Comparison of ENCODE assay signal across 19 cellular contexts in genomic region chr2:118242216-118242615, GRCh38.
DNase-seq lines count a peak whose midpoint lies in the region; ATAC-seq and TF ChIP-seq lines count a peak whose summit lies in the region.
"Had no signal": no experiment of that assay in that cellular context is flagged by ENCODE, and none has a peak within 500 bp of the region (broad histone marks: within the 10 kb centered on the region; RNA-seq: fewer than 3 reads in every experiment).

No MANE protein-coding gene starts in this region.

- no peaks in the 10 kb centered on the region for H3K36me3 ChIP-seq in mucosa of descending colon (ENCODE audit: low read depth)
- H3K36me3 ChIP-seq: vagina had no signal

- H3K9me3 Mint-ChIP-seq in activated T-helper 17 cell treated with anti-CD3 and anti-CD28 coated beads, Interleukin-2, amount 50 U/mL, for 72 hours: no peaks in the 10 kb centered on the region
- no peaks in the 10 kb centered on the region for H3K9me3 Mint-ChIP-seq in activated CD4-positive, alpha-beta T cell treated with anti-CD3 and anti-CD28 coated beads, Interleukin-2, amount 10 ng/mL, durations not matched to agents 7 days and 5 days
- H3K9me3 Mint-ChIP-seq: T-helper 1 cell treated with Interleukin-12 subunit alpha and Interleukin-12 subunit beta and Interleukin-4 antibody, amounts not matched to agents 30 μg/mL and 1 μg/mL, for 36 hours had no signal

- H3K27ac Mint-ChIP-seq in activated T-helper 17 cell treated with anti-CD3 and anti-CD28 coated beads, Interleukin-2, amount 50 U/mL, for 72 hours: no peak overlapping the region
- H3K27ac Mint-ChIP-seq in activated CD4-positive, alpha-beta T cell treated with anti-CD3 and anti-CD28 coated beads, Interleukin-2, amount 10 ng/mL, durations not matched to agents 7 days and 5 days: no peak overlapping the region
- H3K27ac Mint-ChIP-seq: activated naive CD4-positive, alpha-beta T cell treated with anti-CD3 and anti-CD28 coated beads, Interleukin-2, amount 50 U/mL, for 24 hours; B cell; IgD-negative memory B cell; nephron; T-helper 1 cell treated with Interleukin-12 subunit alpha and Interleukin-12 subunit beta and Interleukin-4 antibody, amounts not matched to agents 30 μg/mL and 1 μg/mL, for 36 hours had no signal

- no peaks in the 10 kb centered on the region for H3K4me1 ChIP-seq in mucosa of descending colon (ENCODE audit: low read depth)
- H3K4me1 ChIP-seq: vagina had no signal

- TF ChIP-seq CTCF in mucosa of descending colon (IDR thresholded peaks at IDR 0.05): no peak

- H3K36me3 Mint-ChIP-seq in activated T-helper 17 cell treated with anti-CD3 and anti-CD28 coated beads, Interleukin-2, amount 50 U/mL, for 72 hours (ENCODE audit: low read depth): no peaks in the 10 kb centered on the region
- H3K36me3 Mint-ChIP-seq in activated CD4-positive, alpha-beta T cell treated with anti-CD3 and anti-CD28 coated beads, Interleukin-2, amount 10 ng/mL, durations not matched to agents 7 days and 5 days (ENCODE audit: low read depth): no peaks in the 10 kb centered on the region
- H3K36me3 Mint-ChIP-seq: activated naive CD4-positive, alpha-beta T cell treated with anti-CD3 and anti-CD28 coated beads, Interleukin-2, amount 50 U/mL, for 24 hours had no signal

- DNase-seq in AG20443 (ENCODE audit: low spot score): peak; percentile 33
- DNase-seq in amygdala (lab: John Stamatoyannopoulos, UW): no peak
- no peak for DNase-seq in mucosa of descending colon
- DNase-seq in activated CD4-positive, alpha-beta T cell treated with anti-CD3 and anti-CD28 coated beads, Interleukin-2, amount 10 ng/mL, durations not matched to agents 7 days and 5 days: no peak
- DNase-seq: activated CD4-positive, alpha-beta T cell treated with anti-CD3 and anti-CD28 coated beads, Interleukin-2, amount 50 U/mL, for 48 hours; left cardiac atrium; NCI-H2029 treated with DMSO at 0.1 percent for 48 hours; small intestine had no signal

- POLR2A ChIA-PET in activated CD4-positive, alpha-beta T cell treated with anti-CD3 and anti-CD28 coated beads, Interleukin-2, amount 10 ng/mL, durations not matched to agents 7 days and 5 days (lab: Charles Lee): no interaction called here

- intact Hi-C loops in mucosa of descending colon (cut with DNase I, micrococcal nuclease): no loop called here

- no peaks in the 10 kb centered on the region for H3K9me3 ChIP-seq in mucosa of descending colon
- H3K9me3 ChIP-seq: vagina had no signal

- CTCF ChIA-PET in activated CD4-positive, alpha-beta T cell treated with anti-CD3 and anti-CD28 coated beads, Interleukin-2, amount 10 ng/mL, durations not matched to agents 7 days and 5 days (lab: Charles Lee): interaction anchor here (0.6 to 1.2 kb wide), 3 partner anchors 23 to 612 kb away, joined by 3 read pairs; no protein-coding TSS in a partner anchor

- ATAC-seq in GM18870 (IDR thresholded peaks at IDR 0.05; ENCODE audit: unreplicated experiment): peak; percentile 75
- peak; percentile 88 for ATAC-seq in HG03432 (IDR thresholded peaks at IDR 0.05; ENCODE audit: unreplicated experiment)
- ATAC-seq in activated T-helper 17 cell treated with anti-CD3 and anti-CD28 coated beads, Interleukin-2, amount 50 U/mL, for 72 hours (replicated peaks): peak; percentile 61
- ATAC-seq in activated CD4-positive, CD25-positive, alpha-beta regulatory T cell treated with anti-CD3 and anti-CD28 coated beads, Interleukin-2, amount 50 U/mL, for 24 hours: no peak
- no peak for ATAC-seq in mucosa of descending colon
- ATAC-seq: left cardiac atrium had no signal

- no peak overlapping the region for H3K4me3 ChIP-seq in mucosa of descending colon
- H3K4me3 ChIP-seq: coronary artery, vagina had no signal

- H3K4me1 Mint-ChIP-seq in activated T-helper 17 cell treated with anti-CD3 and anti-CD28 coated beads, Interleukin-2, amount 50 U/mL, for 72 hours: no peaks in the 10 kb centered on the region
- no peaks in the 10 kb centered on the region for H3K4me1 Mint-ChIP-seq in activated CD4-positive, alpha-beta T cell treated with anti-CD3 and anti-CD28 coated beads, Interleukin-2, amount 10 ng/mL, durations not matched to agents 7 days and 5 days
- H3K4me1 Mint-ChIP-seq: activated naive CD4-positive, alpha-beta T cell treated with anti-CD3 and anti-CD28 coated beads, Interleukin-2, amount 50 U/mL, for 24 hours; B cell; nephron had no signal

- H3K27me3 Mint-ChIP-seq in activated T-helper 17 cell treated with anti-CD3 and anti-CD28 coated beads, Interleukin-2, amount 50 U/mL, for 72 hours: peaks cover 42% of the 10 kb centered on the region
- peaks cover 13% of the 10 kb centered on the region for H3K27me3 Mint-ChIP-seq in activated CD4-positive, alpha-beta T cell treated with anti-CD3 and anti-CD28 coated beads, Interleukin-2, amount 10 ng/mL, durations not matched to agents 7 days and 5 days

- H3K4me3 Mint-ChIP-seq in activated T-helper 17 cell treated with anti-CD3 and anti-CD28 coated beads, Interleukin-2, amount 50 U/mL, for 72 hours: no peak overlapping the region
- no peak overlapping the region for H3K4me3 Mint-ChIP-seq in activated CD4-positive, alpha-beta T cell treated with anti-CD3 and anti-CD28 coated beads, Interleukin-2, amount 10 ng/mL, durations not matched to agents 7 days and 5 days
- H3K4me3 Mint-ChIP-seq: activated naive CD4-positive, alpha-beta T cell treated with anti-CD3 and anti-CD28 coated beads, Interleukin-2, amount 50 U/mL, for 24 hours; B cell; IgD-negative memory B cell; nephron; T-helper 1 cell treated with Interleukin-12 subunit alpha and Interleukin-12 subunit beta and Interleukin-4 antibody, amounts not matched to agents 30 μg/mL and 1 μg/mL, for 36 hours had no signal

Comparison
In these comparisons a context has a peak if more than half of its experiments do, and no peak if none do; other contexts are left out.
1. ATAC-seq: peak in GM18870 (single experiment), HG03432 (single experiment) and activated T-helper 17 cell treated with anti-CD3 and anti-CD28 coated beads, Interleukin-2, amount 50 U/mL, for 72 hours (single experiment); none in activated CD4-positive, CD25-positive, alpha-beta regulatory T cell treated with anti-CD3 and anti-CD28 coated beads, Interleukin-2, amount 50 U/mL, for 24 hours (0 of 2) and mucosa of descending colon (single experiment).